In genomic region chr2:85972355-85972754, GRCh38 we compare ENCODE assay signal across 17 cellular contexts.
"Had no signal": no experiment of that assay in that cellular context is flagged by ENCODE, and none has a peak within 500 bp of the region (broad histone marks: within the 10 kb centered on the region; RNA-seq: fewer than 3 reads in every experiment).

No MANE protein-coding gene starts in this region.

- H3K36me3 ChIP-seq: colonic mucosa, esophagus squamous epithelium, gastroesophageal sphincter, left ventricle myocardium inferior, right atrium auricular region, uterus had no signal

- H3K4me3 Mint-ChIP-seq: immature natural killer cell; naive thymus-derived CD8-positive, alpha-beta T cell; type B pancreatic cell had no signal

- H3K9me3 Mint-ChIP-seq: immature natural killer cell had no signal

- H3K4me1 ChIP-seq: colonic mucosa, uterus had no signal

- H3K27me3 Mint-ChIP-seq: naive thymus-derived CD8-positive, alpha-beta T cell; type B pancreatic cell had no signal

- ATAC-seq: gastroesophageal sphincter; left cardiac atrium; naive thymus-derived CD8-positive, alpha-beta T cell had no signal

- H3K36me3 Mint-ChIP-seq: naive thymus-derived CD8-positive, alpha-beta T cell; type B pancreatic cell had no signal

- DNase-seq: colonic mucosa; dorsolateral prefrontal cortex; effector memory CD4-positive, alpha-beta T cell; esophagus squamous epithelium; foreskin fibroblast; immature natural killer cell; kidney; left cardiac atrium; left ventricle myocardium inferior; naive thymus-derived CD8-positive, alpha-beta T cell; small intestine; stimulated activated CD4-positive, alpha-beta T cell treated with anti-CD3 and anti-CD28 coated beads, Interleukin-12 subunit alpha, Interleukin-12 subunit beta, amount 100 ng/mL, for 4 hours; stimulated activated naive CD4-positive, alpha-beta T cell treated with Interleukin-2 at 50 U/mL for 16 hours; uterus had no signal

- H3K4me3 ChIP-seq: colonic mucosa, dorsolateral prefrontal cortex, esophagus squamous epithelium, gastroesophageal sphincter, left ventricle myocardium inferior, right atrium auricular region, uterus had no signal

- H3K4me1 Mint-ChIP-seq: immature natural killer cell; naive thymus-derived CD8-positive, alpha-beta T cell had no signal

- H3K9me3 ChIP-seq: colonic mucosa, esophagus squamous epithelium, gastroesophageal sphincter, left ventricle myocardium inferior, right atrium auricular region, uterus had no signal

- H3K27ac Mint-ChIP-seq: immature natural killer cell, type B pancreatic cell had no signal
